8 cellular contexts compared by ENCODE assay signal in the genomic region with DNA sequence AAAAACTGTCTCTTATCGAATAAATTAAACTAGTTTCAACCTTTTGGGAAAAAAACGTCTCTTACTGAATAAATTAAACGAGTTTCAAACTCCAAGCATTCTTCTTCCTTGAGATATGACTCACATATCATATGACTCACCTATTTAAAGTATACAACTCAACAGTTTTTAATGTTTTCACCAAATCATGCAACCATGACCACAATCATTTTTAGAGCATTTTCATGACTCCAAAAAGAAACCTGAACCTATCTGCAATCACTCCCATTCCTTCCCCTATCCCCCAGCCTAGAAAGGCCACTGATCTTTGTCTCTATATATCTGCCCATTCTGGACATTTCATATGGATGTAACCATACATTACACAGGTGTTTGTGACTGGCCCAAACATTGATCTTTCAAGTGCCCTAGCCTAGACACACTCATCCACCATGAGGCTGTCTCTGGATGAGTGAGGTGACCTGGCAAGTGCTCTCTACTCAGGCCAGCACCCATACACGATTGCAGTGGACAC.
A peak's percentile ranks its signal among the peaks of the same experiment; 100 is the strongest.
DNase-seq lines count a peak whose midpoint lies in the region; ATAC-seq, FAIRE-seq and TF ChIP-seq lines count a peak whose summit lies in the region.

No MANE protein-coding gene starts in this region.

- no peaks in the 10 kb centered on the region for H3K9me3 ChIP-seq in RWPE2 (ENCODE audit: severe bottlenecking)

- FAIRE-seq in GM19239 (lab: Jason Lieb, UNC), result peak; percentile 42

- H3K27ac ChIP-seq in ACC112 (ENCODE audit: low read depth, low read length), result peak overlapping the region; percentile 69
- no peak overlapping the region for H3K27ac ChIP-seq in RWPE2 (ENCODE audit: poor library complexity, severe bottlenecking)

- ATAC-seq in RWPE2 (ENCODE audit: low read depth), result peak; percentile 90
- no peak for ATAC-seq in GM18907 (IDR thresholded peaks at IDR 0.05; ENCODE audit: unreplicated experiment)
- no peak for ATAC-seq in GM21737 (IDR thresholded peaks at IDR 0.05; ENCODE audit: unreplicated experiment)
- no peak for ATAC-seq in HG02623 (IDR thresholded peaks at IDR 0.05; ENCODE audit: unreplicated experiment)

- H2AFZ ChIP-seq in ACC112 (ENCODE audit: low read length, unreplicated experiment), result no peak overlapping the region

- H3K36me3 ChIP-seq in ACC112 (ENCODE audit: insufficient read depth, low read length) (no peaks in the 10 kb centered on the region), RWPE2 (ENCODE audit: low read depth) (no peaks in the 10 kb centered on the region)

- H3K4me3 ChIP-seq in ACC112 (ENCODE audit: low read depth, low read length) (peak overlapping the region; percentile 42; the same call in 1 of the 2 replicates), RWPE2 (ENCODE audit: severe bottlenecking) (no peak overlapping the region)

- peaks cover 15% of the 10 kb centered on the region for H3K4me1 ChIP-seq in ACC112 (ENCODE audit: control insufficient read depth, insufficient read depth, low read length, unreplicated experiment)
- peaks cover 12% of the 10 kb centered on the region for H3K4me1 ChIP-seq in RWPE2 (ENCODE audit: insufficient read depth, poor library complexity, severe bottlenecking)

- H3K79me2 ChIP-seq in ACC112 (ENCODE audit: control insufficient read depth, insufficient read depth, low read length, unreplicated experiment), result no peaks in the 10 kb centered on the region

- no peak for TF ChIP-seq CTCF in RWPE2 (IDR thresholded peaks at IDR 0.05; ENCODE audit: poor library complexity, severe bottlenecking)

- H3K27me3 ChIP-seq in ACC112 (ENCODE audit: insufficient read depth, low read length) (no peaks in the 10 kb centered on the region), RWPE2 (ENCODE audit: insufficient read depth, poor library complexity, severe bottlenecking) (no peaks in the 10 kb centered on the region)

- DNase-seq in GM19239 (ENCODE audit: insufficient read length, low spot score) (no peak), RWPE2 (ENCODE audit: low spot score) (no peak), fibroblast of peridontal ligament (ENCODE audit: extremely low read depth) (peak; percentile 85), GM19240 (ENCODE audit: insufficient read length, low spot score) (no peak)
